ENCODE assay signal across 9 cellular contexts in the genomic region with DNA sequence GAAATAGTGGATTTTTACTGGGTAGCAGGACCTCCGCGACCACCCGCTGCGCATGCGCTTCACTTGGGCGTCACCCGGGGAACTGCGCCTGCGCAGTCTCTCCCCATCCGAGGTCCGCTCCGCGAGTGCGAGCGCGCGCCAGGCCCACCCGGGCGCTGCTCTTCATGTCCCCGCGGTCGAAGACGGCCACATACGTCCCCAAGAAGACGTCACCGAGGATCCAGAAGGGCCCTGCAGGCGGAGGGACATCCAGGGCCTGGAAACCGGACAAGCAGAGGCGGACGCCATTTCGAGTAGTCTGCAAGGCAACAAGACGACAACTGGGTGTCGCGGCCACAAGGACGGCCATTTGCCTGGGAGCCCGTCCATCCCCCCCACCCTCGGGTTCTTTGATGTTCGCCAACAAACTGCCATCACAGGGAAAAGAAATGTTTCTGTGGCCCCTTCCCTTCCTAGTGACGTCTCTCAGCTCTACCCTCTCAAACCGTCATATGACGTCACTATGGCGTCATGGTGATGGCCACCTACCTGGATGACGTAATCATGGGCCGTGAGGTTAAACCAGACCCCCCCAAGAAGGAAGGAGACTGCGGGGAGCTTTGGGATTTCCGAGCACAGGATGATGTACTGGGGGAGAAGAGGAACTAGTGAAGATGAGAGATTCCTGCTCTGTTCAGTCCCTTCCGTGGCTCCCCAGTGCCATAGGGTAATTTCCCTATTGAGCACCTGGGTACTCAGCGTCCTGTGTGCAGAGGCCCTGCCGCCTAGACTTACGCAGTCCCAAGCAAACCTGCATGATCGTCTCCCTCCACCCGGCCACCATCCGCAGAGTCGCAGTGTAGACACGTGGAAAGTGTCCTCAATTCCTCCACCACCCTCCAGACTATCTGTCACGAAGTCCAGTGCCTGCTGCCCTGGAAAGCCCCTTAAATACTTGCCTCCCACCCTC. TPM values are rescaled to one million over a fixed set of nuclear protein-coding genes. Genes with fewer than 3 reads are reported as not detected.
DNase-seq lines count a peak whose midpoint lies in the region; TF ChIP-seq lines count a peak whose summit lies in the region.
"Had no signal": no experiment of that assay in that cellular context is flagged by ENCODE, and none has a peak within 500 bp of the region (broad histone marks: within the 10 kb centered on the region; RNA-seq: fewer than 3 reads in every experiment).

No MANE protein-coding gene starts in this region.

- no peak overlapping the region for H2AFZ ChIP-seq in SU-DHL-6 (ENCODE audit: low read depth, low read length, severe bottlenecking)

- peak overlapping the region; percentile 83 for H3K4me2 ChIP-seq in SU-DHL-6 (ENCODE audit: low read depth, low read length, poor library complexity, severe bottlenecking)

- no peaks in the 10 kb centered on the region for H4K20me1 ChIP-seq in SU-DHL-6 (ENCODE audit: low read depth, low read length)

- peaks cover 12% of the 10 kb centered on the region for H3F3A ChIP-seq in SU-DHL-6 (ENCODE audit: insufficient read depth)

- H3K36me3 ChIP-seq in SU-DHL-6 (ENCODE audit: low read length) (no peaks in the 10 kb centered on the region), adrenal gland (replicated peaks in 1 of 2) (no peaks in the 10 kb centered on the region), kidney epithelial cell (ENCODE audit: control insufficient read depth, insufficient read depth, low read length) (no peaks in the 10 kb centered on the region)

- intact Hi-C loops in adrenal gland (cut with DNase I): loop anchor here in 1 of 2 donors (10.0 kb wide), 1 partner anchor 426 kb away; no protein-coding TSS in a partner anchor

- H3K4me1 ChIP-seq in adrenal gland (replicated peaks in 1 of 2): no peaks in the 10 kb centered on the region

- H3K9me2 ChIP-seq in SU-DHL-6 (replicated peaks; ENCODE audit: insufficient read depth, low read length): no peaks in the 10 kb centered on the region

- H3K9me3 ChIP-seq in SU-DHL-6 (ENCODE audit: insufficient read depth, low read length): no peaks in the 10 kb centered on the region
- H3K9me3 ChIP-seq in adrenal gland (replicated peaks in 1 of 3): no peaks in the 10 kb centered on the region

- H3K9ac ChIP-seq in SU-DHL-6 (ENCODE audit: low read length): peak overlapping the region; percentile 68; the same call in 1 of the 2 replicates

- H3K27me3 ChIP-seq in SU-DHL-6 (ENCODE audit: low read length) (no peaks in the 10 kb centered on the region), adrenal gland (no peaks in the 10 kb centered on the region), kidney epithelial cell (ENCODE audit: control insufficient read depth, insufficient read depth, low read length) (no peaks in the 10 kb centered on the region)

- no peak for TF ChIP-seq CTCF in SU-DHL-6 (IDR thresholded peaks at IDR 0.05; ENCODE audit: insufficient read depth, low read length, poor library complexity, severe bottlenecking)
- no peak for TF ChIP-seq CTCF in adrenal gland (IDR thresholded peaks at IDR 0.05)
- no peak for TF ChIP-seq CTCF in kidney epithelial cell (IDR thresholded peaks at IDR 0.05; ENCODE audit: insufficient read depth, low read length, poor library complexity, severe bottlenecking)

- H3K4me3 ChIP-seq in SU-DHL-6 (ENCODE audit: insufficient read depth, low read length, poor library complexity, severe bottlenecking) (peak overlapping the region; percentile 25), adrenal gland (peak overlapping the region in 1 of 4 donors; percentile 49), kidney epithelial cell (ENCODE audit: low read depth, low read length) (peak overlapping the region; percentile 44)

- 34 to 50% (median 42%) methylated on average over 26 to 56 of the region's 56 CpGs for WGBS in adrenal gland, 4 donors

- peak; percentile 37 to 41 for TF ChIP-seq POLR2A in adrenal gland (IDR thresholded peaks at IDR 0.05)

- DNase-seq in NCI-H2081 (lab: John Stamatoyannopoulos, UW) (peak; percentile 25 to 58), NCI-H2081 treated with DMSO at 0.1 percent for 48 hours (lab: John Stamatoyannopoulos, UW) (no peak), adrenal gland (peak in 5 of 7 donors; percentile 46 to 71 (median 55)), kidney epithelial cell (ENCODE audit: low read depth) (no peak), HCEC 1CT (no peak), OCI-M1 (lab: John Stamatoyannopoulos, UW) (no peak)
- DNase-seq in stimulated activated CD4-positive, alpha-beta T cell treated with anti-CD3 and anti-CD28 coated beads, Interleukin-4, amount 100 ng/mL, for 24 hours: peak; percentile 76

- no peaks in the 10 kb centered on the region for H3K79me2 ChIP-seq in SU-DHL-6 (ENCODE audit: insufficient read depth, low read length)

- H3K27ac ChIP-seq in SU-DHL-6 (ENCODE audit: low read depth, low read length): peak overlapping the region; percentile 85
- peak overlapping the region in 2 of 5 donors; percentile 73 to 77 for H3K27ac ChIP-seq in adrenal gland
- H3K27ac ChIP-seq: C4-2B had no signal

RNA-seq across cellular contexts. Expression of a gene that starts 6.7 kb away (rescaled TPM):
- total RNA-seq in adrenal gland (1 to 10 TPM in 2 of 8 donors, under 1 TPM in 4, not detected in 2; 0.14 to 4.5 (median 0.74) TPM), kidney epithelial cell (1.7 and 1.8 TPM in 2 replicates)
- polyA plus RNA-seq in adrenal gland: 1 to 10 TPM in 1 of 3 donors, under 1 TPM in 1, not detected in 1; 0.61 to 1.4 TPM

RNA-seq across cellular contexts. Expression of a gene that starts 17.5 kb away (rescaled TPM):
- 100 to 1,000 TPM in 4 of 8 donors, 10 to 100 TPM in 4; 75.3 to 148 (median 105) TPM for total RNA-seq in adrenal gland
- polyA plus RNA-seq in adrenal gland: 100 to 1,000 TPM in 2 of 3 donors, 10 to 100 TPM in 1; 16.5 to 144 (median 102) TPM
- total RNA-seq in kidney epithelial cell: 73.4 and 86.5 TPM in 2 replicates

RNA-seq across cellular contexts. Expression of a gene that starts 25.4 kb away (rescaled TPM):
- 10 to 100 TPM in 7 of 8 donors, 1 to 10 TPM in 1; 8.4 to 59.0 (median 15.3) TPM for total RNA-seq in adrenal gland
- polyA plus RNA-seq in adrenal gland: 10 to 100 TPM in 2 of 3 donors, 1 to 10 TPM in 1; 1.9 to 93.9 (median 40.1) TPM
- total RNA-seq in kidney epithelial cell: 25.5 and 30.3 TPM in 2 replicates

RNA-seq across cellular contexts. Expression of a gene that starts 29.6 kb away (rescaled TPM):
- total RNA-seq in adrenal gland: 1 to 10 TPM in 6 of 8 donors, under 1 TPM in 2; 0.17 to 3.0 (median 1.5) TPM
- polyA plus RNA-seq in adrenal gland: 1 to 10 TPM in 1 of 3 donors, under 1 TPM in 2; 0.79 to 7.3 (median 0.88) TPM
- total RNA-seq in kidney epithelial cell: 0.46 and 0.55 TPM in 2 replicates

RNA-seq across cellular contexts. Expression of a gene that starts 60.0 kb away (rescaled TPM):
- total RNA-seq in adrenal gland (under 1 TPM in 2 of 8 donors, not detected in 6; 0.19 to 0.29 TPM), kidney epithelial cell (not detected in 2 replicates)
- polyA plus RNA-seq in adrenal gland: under 1 TPM in 1 of 3 donors, not detected in 2; 0.03 TPM

Comparison
In these comparisons a context has a peak if more than half of its experiments do, and no peak if none do; other contexts are left out.
1. DNase-seq: peak in NCI-H2081 (2 of 2), adrenal gland (5 of 7) and stimulated activated CD4-positive, alpha-beta T cell treated with anti-CD3 and anti-CD28 coated beads, Interleukin-4, amount 100 ng/mL, for 24 hours (single experiment); none in NCI-H2081 treated with DMSO at 0.1 percent for 48 hours (single experiment), kidney epithelial cell (single experiment), HCEC 1CT (single experiment) and OCI-M1 (single experiment).